10 cellular contexts compared by ENCODE assay signal in genomic region chr6:125711013-125711675, GRCh38. TPM values are rescaled to one million over a fixed set of nuclear protein-coding genes. Genes with fewer than 3 reads are reported as not detected.
"Had no signal": no experiment of that assay in that cellular context is flagged by ENCODE, and none has a peak within 500 bp of the region (broad histone marks: within the 10 kb centered on the region; RNA-seq: fewer than 3 reads in every experiment).

No MANE protein-coding gene starts in this region.

- H3K4me3 ChIP-seq: GM23248, K562 had no signal

- H3K27ac ChIP-seq: GM23248, HL-60 had no signal

- H3K4me3 Mint-ChIP-seq: H9, HFFc6 had no signal

- H3K27ac Mint-ChIP-seq: H9, HFFc6 had no signal

- DNase-seq: GM23248, GOT3, H9, HCEC 1CT, HFFc6, IMR-90, Kasumi-1, KG1 had no signal

- ATAC-seq: K562 had no signal

RNA-seq across cellular contexts. Expression of gene HEY2, which starts 38.3 kb away (rescaled TPM):
- total RNA-seq: GM23248, HFFc6, IMR-90 had no signal
